In the genomic region with DNA sequence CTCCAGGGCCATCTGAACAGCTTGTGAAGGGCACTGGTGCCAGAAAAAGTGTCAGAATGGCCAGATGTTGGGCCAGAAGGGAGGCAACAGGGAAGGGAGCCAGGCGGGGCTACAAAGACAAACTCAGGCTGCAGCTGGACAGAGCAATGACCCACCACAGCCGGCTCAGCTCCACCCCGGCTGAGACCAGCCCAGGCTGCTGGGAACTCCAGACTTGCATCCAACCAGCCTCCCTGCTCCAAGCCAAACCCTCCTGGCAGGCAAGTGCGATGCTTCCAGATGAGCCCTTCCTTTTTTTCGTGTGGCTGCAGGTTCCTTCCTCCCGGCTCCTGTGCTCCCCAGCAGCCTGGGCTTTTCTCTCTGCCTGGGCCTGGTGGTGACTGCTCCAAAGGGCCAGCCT, we compare ENCODE assay signal across 17 cellular contexts.
"Had no signal": no experiment of that assay in that cellular context is flagged by ENCODE, and none has a peak within 500 bp of the region (broad histone marks: within the 10 kb centered on the region; RNA-seq: fewer than 3 reads in every experiment).

No MANE protein-coding gene starts in this region.

- H2AFZ ChIP-seq: parathyroid adenoma had no signal

- FAIRE-seq: kidney had no signal

- H3K27ac ChIP-seq: adrenal gland, ascending aorta, epithelial cell of prostate, parathyroid adenoma, tibial artery, VCaP had no signal

- DNase-seq: activated CD4-positive, alpha-beta memory T cell treated with anti-CD3 and anti-CD28 coated beads, Interleukin-2, amount 10 ng/mL, durations not matched to agents 7 days and 5 days; activated CD4-positive, alpha-beta T cell treated with anti-CD3 and anti-CD28 coated beads, Interleukin-2, amount 10 ng/mL, durations not matched to agents 24 days and 14 days; activated gamma-delta T cell; activated T-cell treated with anti-CD3 and anti-CD28 coated beads for 4 hours; adrenal gland; cortex of kidney; kidney; mammary epithelial cell; stimulated activated CD4-positive, alpha-beta T cell treated with anti-CD3 and anti-CD28 coated beads, Interleukin-4, amount 100 ng/mL, for 1 hour; stimulated activated naive CD4-positive, alpha-beta T cell treated with Interleukin-2 at 50 U/mL for 16 hours had no signal

- H3K27me3 ChIP-seq: adrenal gland, ascending aorta, tibial artery had no signal

- H3K79me2 ChIP-seq: parathyroid adenoma had no signal

- ATAC-seq: activated CD4-positive, CD25-positive, alpha-beta regulatory T cell treated with anti-CD3 and anti-CD28 coated beads, Interleukin-2, amount 50 U/mL, for 24 hours; SK-N-SH treated with all-trans-retinoic acid at 6 μM for 48 hours had no signal

- H3K4me1 ChIP-seq: adrenal gland, ascending aorta, parathyroid adenoma, tibial artery had no signal

- H3K4me3 ChIP-seq: adrenal gland, ascending aorta, tibial artery had no signal

- H3K36me3 ChIP-seq: adrenal gland, ascending aorta, tibial artery had no signal
